Comparison of ENCODE assay signal across 1 cellular context in the genomic region with DNA sequence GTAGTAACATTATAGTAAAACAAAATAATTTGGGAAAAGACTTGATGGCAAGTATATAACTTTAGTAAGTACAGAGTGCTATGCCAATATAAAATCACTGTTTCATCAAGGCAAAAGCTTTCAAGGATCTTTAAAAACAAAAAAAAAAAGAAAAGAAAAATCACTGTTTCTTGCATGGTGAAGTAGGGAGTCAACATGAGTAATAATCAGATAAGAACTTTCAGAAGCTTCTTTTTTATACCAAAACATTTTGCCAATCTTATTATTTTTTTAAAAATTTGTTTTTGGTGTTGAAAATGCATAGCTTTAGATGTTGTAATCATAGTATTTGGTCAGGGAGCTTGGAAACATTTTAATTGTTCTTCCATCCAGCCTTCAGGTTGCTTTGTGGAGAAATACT.
TF ChIP-seq lines count a peak whose summit lies in the region.

No MANE protein-coding gene starts in this region.

TF ChIP-seq in K562, 482 proteins besides CTCF, POLR2A, EP300 and RAD21 (continued from another document):
- TF ChIP-seq, protein P1, sequence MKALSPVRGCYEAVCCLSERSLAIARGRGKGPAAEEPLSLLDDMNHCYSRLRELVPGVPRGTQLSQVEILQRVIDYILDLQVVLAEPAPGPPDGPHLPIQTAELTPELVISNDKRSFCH (CRISPR knock-in tag; IDR thresholded peaks at IDR 0.05): no peak
- TF ChIP-seq, protein P1 (tag; IDR thresholded peaks at IDR 0.05): no peak
- TF ChIP-seq MTA2 (IDR thresholded peaks at IDR 0.05; ENCODE audit: low read depth) (no peak), KLF1 (tag; IDR thresholded peaks at IDR 0.05) (no peak)
